21 cellular contexts compared by ENCODE assay signal in the genomic region with DNA sequence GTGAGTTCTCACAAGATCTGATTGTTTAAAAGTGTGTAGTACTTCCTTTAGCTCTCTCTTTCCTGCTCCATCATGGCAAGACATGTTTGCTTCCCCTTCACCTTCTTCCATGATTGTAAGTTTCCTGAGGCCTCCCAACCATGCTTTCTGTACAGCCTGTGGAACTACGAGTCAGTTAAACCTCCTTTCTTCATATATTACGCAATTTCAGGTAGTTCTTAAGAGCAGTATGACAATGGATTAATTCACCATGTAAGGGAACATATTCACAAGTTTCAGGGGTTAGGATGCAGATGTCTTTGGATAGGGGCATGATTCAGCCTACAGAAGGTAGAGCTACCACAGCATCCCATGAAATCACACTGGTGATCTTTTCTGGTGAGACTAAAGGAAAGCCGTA.
DNase-seq lines count a peak whose midpoint lies in the region; ATAC-seq, FAIRE-seq and TF ChIP-seq lines count a peak whose summit lies in the region.
"Had no signal": no experiment of that assay in that cellular context is flagged by ENCODE, and none has a peak within 500 bp of the region (broad histone marks: within the 10 kb centered on the region; RNA-seq: fewer than 3 reads in every experiment).

No MANE protein-coding gene starts in this region.

- BruUV-seq in IMR-90 (replicated peaks; lab: Mats Ljungman, UMichigan) = no TSS peak

- H3K4me1 Mint-ChIP-seq in activated CD4-positive, alpha-beta T cell treated with anti-CD3 and anti-CD28 coated beads for 36 hours = no peaks in the 10 kb centered on the region
- H3K4me1 Mint-ChIP-seq: B cell had no signal

- H2BK15ac ChIP-seq in IMR-90 (ENCODE audit: low read depth, low read length) = no peak overlapping the region
- no peak overlapping the region for H2BK15ac ChIP-seq in H1 (ENCODE audit: low read length)

- DNase-seq in A549 (ENCODE audit: low read depth in 1 of 2, low spot score in 1 of 2) = no peak
- no peak for DNase-seq in IMR-90
- DNase-seq in H1 (ENCODE audit: low read depth in 1 of 2, low spot score in 2 of 2) = no peak
- DNase-seq in NCI-H510A (lab: John Stamatoyannopoulos, UW) = no peak
- no peak for DNase-seq in activated CD4-positive, alpha-beta T cell treated with anti-CD3 and anti-CD28 coated beads for 36 hours
- DNase-seq: 8988T; AML-193; Caco-2; Calu3; CD4-positive, alpha-beta T cell; CD8-positive, alpha-beta T cell; DMS79 treated with DMSO at 0.1 percent for 48 hours; GF-D8 had no signal

- no peaks in the 10 kb centered on the region for H3K4me1 ChIP-seq in A549
- no peaks in the 10 kb centered on the region for H3K4me1 ChIP-seq in IMR-90 (ENCODE audit: control insufficient read depth, insufficient read depth, low read length)
- no peaks in the 10 kb centered on the region for H3K4me1 ChIP-seq in H1 (replicated peaks in 1 of 4; ENCODE audit: control insufficient read depth in 3 of 4, insufficient read depth in 4 of 4, low read length in 3 of 4)
- H3K4me1 ChIP-seq: BLaER1 treated with 17β-estradiol and CSF1 and Interleukin-3, amounts not matched to agents 10 nM and 100 nM; Caco-2 had no signal

- H2AK5ac ChIP-seq in IMR-90 (ENCODE audit: low read depth, low read length) = no peak overlapping the region
- no peak overlapping the region for H2AK5ac ChIP-seq in H1 (ENCODE audit: low read depth, low read length)

- H3K27ac ChIP-seq in A549 (no peak overlapping the region), IMR-90 (ENCODE audit: insufficient read depth, low read length) (no peak overlapping the region), H1 (ENCODE audit: low read depth, low read length) (no peak overlapping the region)
- H3K27ac ChIP-seq: BLaER1 treated with 17β-estradiol and CSF1 and Interleukin-3, amounts not matched to agents 10 nM and 100 nM; C4-2B had no signal

- H2BK120ac ChIP-seq in IMR-90 (ENCODE audit: low read depth, low read length) (no peak overlapping the region), H1 (replicated peaks; ENCODE audit: low read depth, low read length) (no peak overlapping the region)

- H2AK9ac ChIP-seq in IMR-90 (replicated peaks; ENCODE audit: low read depth, low read length, poor library complexity) = no peak overlapping the region

- H3K4me3 ChIP-seq in A549 (no peak overlapping the region), IMR-90 (ENCODE audit: insufficient read depth, low read depth, low read length) (no peak overlapping the region), H1 (ENCODE audit: extremely low read depth in 1 of 4, insufficient read depth in 2 of 4, low read depth in 3 of 4, low read length in 4 of 4) (no peak overlapping the region)
- H3K4me3 ChIP-seq: BLaER1 treated with 17β-estradiol and CSF1 and Interleukin-3, amounts not matched to agents 10 nM and 100 nM had no signal

- WGBS in A549 (ENCODE audit: missing lambda C conversion rate) = 37% methylated on average over 3 of the region's 3 CpGs
- 63% methylated on average over 1 of the region's 3 CpGs; no CpG with 5 or more reads in 1 of the 2 experiments for WGBS in IMR-90 (ENCODE audit: extremely low coverage in 2 of 2, insufficient read length in 1 of 2), 2 experiments
- WGBS in H1 (ENCODE audit: extremely low coverage in 1 of 2, insufficient coverage in 1 of 2, insufficient read length in 1 of 2, insufficient replicate concordance in 2 of 2, low coverage in 1 of 2, low lambda C conversion rate in 2 of 2, missing lambda C conversion rate in 1 of 2), 2 experiments = 87% methylated on average over 3 of the region's 3 CpGs; no CpG with 5 or more reads in 1 of the 2 experiments

- H3K9me3 ChIP-seq in A549 (no peaks in the 10 kb centered on the region), IMR-90 (ENCODE audit: control insufficient read depth, insufficient read depth, low read length) (peaks cover 12% of the 10 kb centered on the region), H1 (ENCODE audit: insufficient read depth in 2 of 2, low read depth in 1 of 2, low read length in 1 of 2) (no peaks in the 10 kb centered on the region)
- H3K9me3 ChIP-seq: Caco-2 had no signal

- no peak for TF ChIP-seq EP300 in A549 (IDR thresholded peaks at IDR 0.05)
- no peak for TF ChIP-seq EP300 in H1 (IDR thresholded peaks at IDR 0.05; ENCODE audit: borderline replicate concordance in 1 of 2, low read depth in 2 of 2, low read length in 2 of 2)

- no peaks in the 10 kb centered on the region for H3K9me3 Mint-ChIP-seq in activated CD4-positive, alpha-beta T cell treated with anti-CD3 and anti-CD28 coated beads for 36 hours (ENCODE audit: low read depth)

- no peak for FAIRE-seq in A549 (lab: Jason Lieb, UNC)
- no peak for FAIRE-seq in H1 (lab: Jason Lieb, UNC)
- FAIRE-seq: A204.1, D721Med, G401.6, GM12891, GM19239 had no signal

- CTCF ChIA-PET in A549 (lab: Yijun Ruan, JAX) (no interaction called here), IMR-90 (lab: Yijun Ruan, JAX) (no interaction called here), H1 (lab: Charles Lee; ENCODE audit: partially characterized antibody) (no interaction called here)
- CTCF ChIA-PET in activated CD4-positive, alpha-beta T cell treated with anti-CD3 and anti-CD28 coated beads for 36 hours (lab: Charles Lee) = no interaction called here

- no peak overlapping the region for H3K4ac ChIP-seq in IMR-90 (ENCODE audit: low read depth, low read length)
- no peak overlapping the region for H3K4ac ChIP-seq in H1 (replicated peaks; ENCODE audit: insufficient read length, low read depth, low read length)

- H3K4me3 Mint-ChIP-seq in activated CD4-positive, alpha-beta T cell treated with anti-CD3 and anti-CD28 coated beads for 36 hours = no peak overlapping the region
- H3K4me3 Mint-ChIP-seq: B cell; CD4-positive, alpha-beta T cell; CD8-positive, alpha-beta T cell had no signal

- H3K36me3 ChIP-seq in IMR-90 (ENCODE audit: control insufficient read depth, insufficient read depth, low read length) = no peaks in the 10 kb centered on the region
- no peaks in the 10 kb centered on the region for H3K36me3 ChIP-seq in H1 (ENCODE audit: control insufficient read depth in 2 of 4, insufficient read depth in 4 of 4, low read length in 3 of 4)
- H3K36me3 ChIP-seq: BLaER1 treated with 17β-estradiol and CSF1 and Interleukin-3, amounts not matched to agents 10 nM and 100 nM had no signal

- H4K91ac ChIP-seq in IMR-90 (ENCODE audit: insufficient read depth, low read depth, low read length) (no peak overlapping the region), H1 (replicated peaks; ENCODE audit: insufficient read length, low read length) (no peak overlapping the region)

- TF ChIP-seq RAD21 in A549 (conservative IDR thresholded peaks at IDR 0.05 in 1 of 2, IDR thresholded peaks at IDR 0.05 in 1 of 2) (no peak), IMR-90 (IDR thresholded peaks at IDR 0.05; ENCODE audit: low read length) (no peak), H1 (IDR thresholded peaks at IDR 0.05 in 1 of 2, conservative IDR thresholded peaks at IDR 0.05 in 1 of 2; ENCODE audit: low read depth in 2 of 2, low read length in 2 of 2) (no peak)

- no peaks in the 10 kb centered on the region for H3K79me2 ChIP-seq in H1 (ENCODE audit: control insufficient read depth in 1 of 2, insufficient read depth in 2 of 2, low read length in 2 of 2)

- intact Hi-C loops in IMR-90 (cut with micrococcal nuclease) = no loop called here
- intact Hi-C loops in activated CD4-positive, alpha-beta T cell treated with anti-CD3 and anti-CD28 coated beads for 36 hours (cut with DNase I, micrococcal nuclease) = no loop called here

- H3K23ac ChIP-seq in IMR-90 (ENCODE audit: low read depth, low read length) (no peak overlapping the region), H1 (ENCODE audit: insufficient read length) (no peak overlapping the region)

- H3K56ac ChIP-seq in IMR-90 (ENCODE audit: extremely low read depth, insufficient read depth, low read length) (no peak overlapping the region), H1 (replicated peaks; ENCODE audit: insufficient read length, low read depth, low read length) (no peak overlapping the region)

- H2BK5ac ChIP-seq in IMR-90 (ENCODE audit: low read depth, low read length, poor library complexity, severe bottlenecking) (no peak overlapping the region), H1 (ENCODE audit: low read depth, low read length) (no peak overlapping the region)

- H3K4me2 ChIP-seq in A549 (no peak overlapping the region), IMR-90 (ENCODE audit: low read depth, low read length) (no peak overlapping the region), H1 (ENCODE audit: insufficient read depth in 1 of 2, low read depth in 2 of 2, low read length in 2 of 2) (no peak overlapping the region)
- H3K4me2 ChIP-seq: BLaER1 treated with 17β-estradiol and CSF1 and Interleukin-3, amounts not matched to agents 10 nM and 100 nM had no signal

- no peaks in the 10 kb centered on the region for H3K36me3 Mint-ChIP-seq in activated CD4-positive, alpha-beta T cell treated with anti-CD3 and anti-CD28 coated beads for 36 hours (ENCODE audit: low read depth)
- H3K36me3 Mint-ChIP-seq: CD8-positive, alpha-beta T cell had no signal

- dilution Hi-C loops in IMR-90 (cut with HindIII; ENCODE audit: low sequenced_read_pairs, unreplicated experiment) = no loop called here

- H3K79me1 ChIP-seq in IMR-90 (ENCODE audit: low read depth in 1 of 2, low read length in 2 of 2) (no peaks in the 10 kb centered on the region), H1 (ENCODE audit: low read depth, low read length) (no peaks in the 10 kb centered on the region)

- TF ChIP-seq POLR2A in A549 (IDR thresholded peaks at IDR 0.05; ENCODE audit: low read length) (no peak), IMR-90 (IDR thresholded peaks at IDR 0.05; ENCODE audit: low read depth, low read length) (no peak), H1 (IDR thresholded peaks at IDR 0.05; ENCODE audit: control extremely low read depth in 1 of 2, low read depth in 2 of 2, low read length in 2 of 2) (no peak)

- H3K9me1 ChIP-seq in IMR-90 (ENCODE audit: insufficient read depth, low read length) = no peaks in the 10 kb centered on the region

- H3K27me3 ChIP-seq in IMR-90 (ENCODE audit: control insufficient read depth, insufficient read depth, low read length) (no peaks in the 10 kb centered on the region), H1 (replicated peaks in 1 of 4; ENCODE audit: control insufficient read depth in 3 of 4, extremely low read depth in 1 of 4, insufficient read depth in 3 of 4, low read length in 3 of 4) (no peaks in the 10 kb centered on the region)
- H3K27me3 ChIP-seq: BLaER1 treated with 17β-estradiol and CSF1 and Interleukin-3, amounts not matched to agents 10 nM and 100 nM had no signal

- no peak overlapping the region for H3K27ac Mint-ChIP-seq in activated CD4-positive, alpha-beta T cell treated with anti-CD3 and anti-CD28 coated beads for 36 hours
- H3K27ac Mint-ChIP-seq: B cell; CD4-positive, alpha-beta T cell; CD8-positive, alpha-beta T cell had no signal

- H4K20me1 ChIP-seq in IMR-90 (ENCODE audit: insufficient read depth, low read length) (no peaks in the 10 kb centered on the region), H1 (replicated peaks in 1 of 2; ENCODE audit: control insufficient read depth in 1 of 2, insufficient read depth in 2 of 2, low read length in 2 of 2) (no peaks in the 10 kb centered on the region)
- H4K20me1 ChIP-seq: BLaER1 treated with 17β-estradiol and CSF1 and Interleukin-3, amounts not matched to agents 10 nM and 100 nM had no signal

- H3K14ac ChIP-seq in IMR-90 (replicated peaks; ENCODE audit: low read depth, low read length) = no peak overlapping the region
- no peak overlapping the region for H3K14ac ChIP-seq in H1 (ENCODE audit: insufficient read length)

- no peak overlapping the region for H2BK12ac ChIP-seq in H1 (ENCODE audit: low read depth, low read length)

- in situ Hi-C loops in IMR-90 (cut with MboI; ENCODE audit: low sequenced_read_pairs) = no loop called here

- no peaks in the 10 kb centered on the region for H3K27me3 Mint-ChIP-seq in activated CD4-positive, alpha-beta T cell treated with anti-CD3 and anti-CD28 coated beads for 36 hours
- H3K27me3 Mint-ChIP-seq: B cell; CD4-positive, alpha-beta T cell had no signal

- TF ChIP-seq CTCF in A549 (IDR thresholded peaks at IDR 0.05) (no peak), IMR-90 (conservative IDR thresholded peaks at IDR 0.05; ENCODE audit: low read depth, low read length) (no peak), H1 (IDR thresholded peaks at IDR 0.05; ENCODE audit: control extremely low read depth in 1 of 3, insufficient read depth in 1 of 3, low read depth in 1 of 3, low read length in 3 of 3) (no peak)

- H4K8ac ChIP-seq in IMR-90 (ENCODE audit: low read depth in 2 of 2, low read length in 2 of 2) = no peak overlapping the region
- H4K8ac ChIP-seq in H1 (ENCODE audit: extremely low read depth, insufficient read depth, low read length) = no peak overlapping the region

- no peak overlapping the region for H3K18ac ChIP-seq in IMR-90 (ENCODE audit: low read depth, low read length)
- no peak overlapping the region for H3K18ac ChIP-seq in H1 (ENCODE audit: extremely low read depth, low read length)

- H2BK20ac ChIP-seq in IMR-90 (ENCODE audit: low read depth, low read length) = no peak overlapping the region
- H2BK20ac ChIP-seq in H1 (ENCODE audit: low read length) = no peak overlapping the region

- H4K5ac ChIP-seq in IMR-90 (ENCODE audit: low read depth, low read length) (no peak overlapping the region), H1 (ENCODE audit: insufficient read length, low read depth, low read length) (no peak overlapping the region)

- H3K9ac ChIP-seq in IMR-90 (ENCODE audit: low read depth, low read length) (no peak overlapping the region), H1 (replicated peaks in 1 of 4; ENCODE audit: extremely low read depth in 1 of 4, low read depth in 3 of 4, low read length in 3 of 4) (no peak overlapping the region)
- H3K9ac ChIP-seq: BLaER1 treated with 17β-estradiol and CSF1 and Interleukin-3, amounts not matched to agents 10 nM and 100 nM had no signal

- H2AFZ ChIP-seq in IMR-90 (replicated peaks; ENCODE audit: low read length, poor library complexity) = no peak overlapping the region
- H2AFZ ChIP-seq in H1 (ENCODE audit: low read length) = no peak overlapping the region

- POLR2A ChIA-PET in A549 (lab: Yijun Ruan, JAX) (no interaction called here), IMR-90 (lab: Charles Lee; ENCODE audit: unreplicated experiment) (no interaction called here), H1 (lab: Charles Lee; ENCODE audit: partially characterized antibody) (no interaction called here)
- POLR2A ChIA-PET in activated CD4-positive, alpha-beta T cell treated with anti-CD3 and anti-CD28 coated beads for 36 hours (lab: Charles Lee) = no interaction called here

- no peak for ATAC-seq in A549
- ATAC-seq in IMR-90 (ENCODE audit: low read depth) = no peak
- no peak for ATAC-seq in activated CD4-positive, alpha-beta T cell treated with anti-CD3 and anti-CD28 coated beads for 36 hours
- ATAC-seq: CD8-positive, alpha-beta T cell had no signal

- H3K23me2 ChIP-seq in H1 (ENCODE audit: low read depth, low read length) = no peaks in the 10 kb centered on the region
